Comparison of ENCODE assay signal across 18 cellular contexts in genomic region chr7:12643001-12643400, GRCh38. TPM values are rescaled to one million over a fixed set of nuclear protein-coding genes. Genes with fewer than 3 reads are reported as not detected.
DNase-seq lines count a peak whose midpoint lies in the region; ATAC-seq and TF ChIP-seq lines count a peak whose summit lies in the region.
"Had no signal": no experiment of that assay in that cellular context is flagged by ENCODE, and none has a peak within 500 bp of the region (broad histone marks: within the 10 kb centered on the region; RNA-seq: fewer than 3 reads in every experiment).

No MANE protein-coding gene starts in this region.

- H3K4me1 ChIP-seq in body of pancreas (peaks cover 5% of the 10 kb centered on the region), MM.1S (ENCODE audit: low read length) (peaks cover 6% of the 10 kb centered on the region)

- no peaks in the 10 kb centered on the region for H3K9me2 ChIP-seq in MM.1S (replicated peaks; ENCODE audit: insufficient read depth, low read length)

- H3K4me3 ChIP-seq in body of pancreas (no peak overlapping the region), MM.1S (ENCODE audit: low read length) (no peak overlapping the region)
- H3K4me3 ChIP-seq: BLaER1 treated with 17β-estradiol and CSF1 and Interleukin-3, amounts not matched to agents 10 nM and 100 nM; PC-9 had no signal

- no peak for ATAC-seq in body of pancreas
- ATAC-seq: T-cell had no signal

- H3K4me1 Mint-ChIP-seq in HFFc6 (ENCODE audit: low read depth), result peaks cover 36% of the 10 kb centered on the region

- TF ChIP-seq CTCF in HFFc6 (IDR thresholded peaks at IDR 0.05) (no peak), body of pancreas (IDR thresholded peaks at IDR 0.05) (no peak), MM.1S (IDR thresholded peaks at IDR 0.05; ENCODE audit: low read length) (no peak)

- H3K79me2 ChIP-seq in MM.1S (ENCODE audit: low read length), result no peaks in the 10 kb centered on the region

- intact Hi-C loops in body of pancreas (cut with DNase I), result loop anchor here (5.0 kb wide), 1 partner anchor 624 kb away; no protein-coding TSS in a partner anchor

- H2AFZ ChIP-seq in MM.1S (ENCODE audit: low read length), result no peak overlapping the region
- H2AFZ ChIP-seq: PC-9 had no signal

- WGBS in body of pancreas, 2 donors, result 71 to 76% methylated on average over 3 of the region's 3 CpGs

- no peaks in the 10 kb centered on the region for H3K9me3 Mint-ChIP-seq in HFFc6
- H3K9me3 Mint-ChIP-seq: CD8-positive, alpha-beta memory T cell; T-cell had no signal

- H3K27me3 ChIP-seq in body of pancreas (no peaks in the 10 kb centered on the region), MM.1S (replicated peaks; ENCODE audit: insufficient read depth, low read length) (no peaks in the 10 kb centered on the region)
- H3K27me3 ChIP-seq: BLaER1 treated with 17β-estradiol and CSF1 and Interleukin-3, amounts not matched to agents 10 nM and 100 nM had no signal

- no peak overlapping the region for H3K9ac ChIP-seq in MM.1S (ENCODE audit: low read length)
- H3K9ac ChIP-seq: BLaER1 treated with 17β-estradiol and CSF1 and Interleukin-3, amounts not matched to agents 10 nM and 100 nM; KMS-11 had no signal

- H3K9me3 ChIP-seq in body of pancreas (no peaks in the 10 kb centered on the region), MM.1S (replicated peaks; ENCODE audit: insufficient read depth, low read length) (no peaks in the 10 kb centered on the region)
- H3K9me3 ChIP-seq: BLaER1 treated with 17β-estradiol and CSF1 and Interleukin-3, amounts not matched to agents 10 nM and 100 nM had no signal

- peaks cover 5% of the 10 kb centered on the region; the same call in 1 of the 2 replicates for H3F3A ChIP-seq in MM.1S (ENCODE audit: insufficient read depth, low read length)

- H3K4me2 ChIP-seq in MM.1S (ENCODE audit: low read depth, low read length), result no peak overlapping the region
- H3K4me2 ChIP-seq: KMS-11, PC-9 had no signal

- H3K27ac ChIP-seq in body of pancreas (no peak overlapping the region), MM.1S (ENCODE audit: low read length) (no peak overlapping the region)
- H3K27ac ChIP-seq: KMS-11, PC-9 had no signal

- H3K4me3 Mint-ChIP-seq in HFFc6, result no peak overlapping the region
- H3K4me3 Mint-ChIP-seq: CD8-positive, alpha-beta memory T cell; T-cell had no signal

- no peak overlapping the region for H3K27ac Mint-ChIP-seq in HFFc6
- H3K27ac Mint-ChIP-seq: CD8-positive, alpha-beta memory T cell; T-cell had no signal

- DNase-seq in GM03348 (ENCODE audit: low spot score) (peak; percentile 57), astrocyte of the hippocampus (ENCODE audit: low read depth, low spot score) (peak; percentile 42), foreskin melanocyte (peak; percentile 55), HFFc6 (no peak), body of pancreas (no peak), NCI-H526 treated with DMSO at 0.1 percent for 48 hours (lab: John Stamatoyannopoulos, UW) (no peak), MM.1S (no peak)
- DNase-seq: CD8-positive, alpha-beta memory T cell; DMS79 treated with DMSO at 0.1 percent for 48 hours; HCEC 1CT; NCI-H1048; NCI-H146; NCI-H2081 treated with DMSO at 0.1 percent for 48 hours; NCI-H510A treated with DMSO at 0.1 percent for 48 hours; PC-9; T-cell had no signal

- no peaks in the 10 kb centered on the region for H4K20me1 ChIP-seq in MM.1S (ENCODE audit: insufficient read depth, low read length)
- H4K20me1 ChIP-seq: BLaER1 treated with 17β-estradiol and CSF1 and Interleukin-3, amounts not matched to agents 10 nM and 100 nM had no signal

- TF ChIP-seq POLR2A in body of pancreas (IDR thresholded peaks at IDR 0.05), result no peak

- H3K27me3 Mint-ChIP-seq in HFFc6 (ENCODE audit: insufficient read depth), result peaks cover 1% of the 10 kb centered on the region; the same call in 1 of the 2 replicates
- H3K27me3 Mint-ChIP-seq: CD8-positive, alpha-beta memory T cell; T-cell had no signal

- peaks cover 8% of the 10 kb centered on the region; the same call in 1 of the 2 replicates for H3K36me3 Mint-ChIP-seq in HFFc6 (ENCODE audit: low read depth)
- H3K36me3 Mint-ChIP-seq: CD8-positive, alpha-beta memory T cell; T-cell had no signal

- no peaks in the 10 kb centered on the region for H3K36me3 ChIP-seq in body of pancreas (replicated peaks in 1 of 2; ENCODE audit: insufficient read depth in 1 of 2, low read depth in 2 of 2)
- H3K36me3 ChIP-seq in MM.1S (replicated peaks; ENCODE audit: insufficient read depth, low read length), result no peaks in the 10 kb centered on the region
- H3K36me3 ChIP-seq: BLaER1 treated with 17β-estradiol and CSF1 and Interleukin-3, amounts not matched to agents 10 nM and 100 nM had no signal

RNA-seq across cellular contexts. Expression of gene ARL4A, which starts 44.4 kb away (rescaled TPM):
- 10 to 100 TPM; 12.5 to 15.5 (median 14.7) TPM for total RNA-seq in HFFc6 (2021; fragmentation: NEBNext Ultra II Directional; extraction: Animal tissue kit (Norgen Biotek cat#: 25700))
- total RNA-seq in body of pancreas, result 10 to 100 TPM in 1 of 2 donors, 1 to 10 TPM in 1; 4.0 to 13.0 TPM

Comparison
In these comparisons a context has a peak if more than half of its experiments do, and no peak if none do; other contexts are left out.
1. DNase-seq: peak in GM03348 (single experiment), astrocyte of the hippocampus (single experiment) and foreskin melanocyte (single experiment); none in HFFc6 (single experiment), body of pancreas (0 of 4), NCI-H526 treated with DMSO at 0.1 percent for 48 hours (single experiment) and MM.1S (single experiment).